ENCODE assay signal across 1 cellular context in the genomic region with DNA sequence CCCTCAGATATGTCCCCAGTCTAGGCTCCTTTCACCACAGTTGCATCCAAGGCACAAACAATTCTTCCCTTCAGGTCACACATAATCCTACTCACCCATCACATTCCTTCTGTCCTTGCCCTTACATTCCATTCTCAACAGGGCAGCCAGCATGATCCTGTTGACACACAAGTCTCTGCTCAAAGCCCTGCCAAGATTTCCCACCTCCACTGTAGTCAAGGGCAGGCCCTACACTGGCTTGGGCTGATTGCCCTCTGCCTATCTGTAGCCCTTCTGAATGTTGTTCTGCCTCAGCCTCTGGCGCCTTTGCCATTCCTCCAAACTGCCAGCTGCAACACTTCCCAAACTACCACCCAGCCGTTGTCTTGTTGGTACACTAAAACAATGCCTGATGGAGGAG.
TF ChIP-seq lines count a peak whose summit lies in the region.

No MANE protein-coding gene starts in this region.

TF ChIP-seq in WTC11, 78 proteins besides CTCF, POLR2A, EP300 and RAD21 (continued from another document):
- TF ChIP-seq, protein P1, sequence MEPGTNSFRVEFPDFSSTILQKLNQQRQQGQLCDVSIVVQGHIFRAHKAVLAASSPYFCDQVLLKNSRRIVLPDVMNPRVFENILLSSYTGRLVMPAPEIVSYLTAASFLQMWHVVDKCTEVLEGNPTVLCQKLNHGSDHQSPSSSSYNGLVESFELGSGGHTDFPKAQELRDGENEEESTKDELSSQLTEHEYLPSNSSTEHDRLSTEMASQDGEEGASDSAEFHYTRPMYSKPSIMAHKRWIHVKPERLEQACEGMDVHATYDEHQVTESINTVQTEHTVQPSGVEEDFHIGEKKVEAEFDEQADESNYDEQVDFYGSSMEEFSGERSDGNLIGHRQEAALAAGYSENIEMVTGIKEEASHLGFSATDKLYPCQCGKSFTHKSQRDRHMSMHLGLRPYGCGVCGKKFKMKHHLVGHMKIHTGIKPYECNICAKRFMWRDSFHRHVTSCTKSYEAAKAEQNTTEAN (CRISPR knock-in tag; IDR thresholded peaks at IDR 0.05): no peak
- no peak for TF ChIP-seq TEAD4 (CRISPR knock-in tag; IDR thresholded peaks at IDR 0.05)
- TF ChIP-seq, protein P2, sequence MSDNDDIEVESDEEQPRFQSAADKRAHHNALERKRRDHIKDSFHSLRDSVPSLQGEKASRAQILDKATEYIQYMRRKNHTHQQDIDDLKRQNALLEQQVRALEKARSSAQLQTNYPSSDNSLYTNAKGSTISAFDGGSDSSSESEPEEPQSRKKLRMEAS (CRISPR knock-in tag; IDR thresholded peaks at IDR 0.05): no peak
- TF ChIP-seq SOX15 (CRISPR knock-in tag; IDR thresholded peaks at IDR 0.05): no peak
- no peak for TF ChIP-seq NR3C1 (CRISPR knock-in tag; conservative IDR thresholded peaks at IDR 0.05; ENCODE audit: low read depth)
- no peak for TF ChIP-seq ZBTB21 (CRISPR knock-in tag; IDR thresholded peaks at IDR 0.05; ENCODE audit: borderline replicate concordance)
- TF ChIP-seq SMAD4 (CRISPR knock-in tag; IDR thresholded peaks at IDR 0.05): no peak
- TF ChIP-seq FOXP1 (CRISPR knock-in tag; IDR thresholded peaks at IDR 0.05; ENCODE audit: borderline replicate concordance): no peak
- TF ChIP-seq SMAD3 (CRISPR knock-in tag; IDR thresholded peaks at IDR 0.05; ENCODE audit: borderline replicate concordance): no peak
- TF ChIP-seq, protein P3, sequence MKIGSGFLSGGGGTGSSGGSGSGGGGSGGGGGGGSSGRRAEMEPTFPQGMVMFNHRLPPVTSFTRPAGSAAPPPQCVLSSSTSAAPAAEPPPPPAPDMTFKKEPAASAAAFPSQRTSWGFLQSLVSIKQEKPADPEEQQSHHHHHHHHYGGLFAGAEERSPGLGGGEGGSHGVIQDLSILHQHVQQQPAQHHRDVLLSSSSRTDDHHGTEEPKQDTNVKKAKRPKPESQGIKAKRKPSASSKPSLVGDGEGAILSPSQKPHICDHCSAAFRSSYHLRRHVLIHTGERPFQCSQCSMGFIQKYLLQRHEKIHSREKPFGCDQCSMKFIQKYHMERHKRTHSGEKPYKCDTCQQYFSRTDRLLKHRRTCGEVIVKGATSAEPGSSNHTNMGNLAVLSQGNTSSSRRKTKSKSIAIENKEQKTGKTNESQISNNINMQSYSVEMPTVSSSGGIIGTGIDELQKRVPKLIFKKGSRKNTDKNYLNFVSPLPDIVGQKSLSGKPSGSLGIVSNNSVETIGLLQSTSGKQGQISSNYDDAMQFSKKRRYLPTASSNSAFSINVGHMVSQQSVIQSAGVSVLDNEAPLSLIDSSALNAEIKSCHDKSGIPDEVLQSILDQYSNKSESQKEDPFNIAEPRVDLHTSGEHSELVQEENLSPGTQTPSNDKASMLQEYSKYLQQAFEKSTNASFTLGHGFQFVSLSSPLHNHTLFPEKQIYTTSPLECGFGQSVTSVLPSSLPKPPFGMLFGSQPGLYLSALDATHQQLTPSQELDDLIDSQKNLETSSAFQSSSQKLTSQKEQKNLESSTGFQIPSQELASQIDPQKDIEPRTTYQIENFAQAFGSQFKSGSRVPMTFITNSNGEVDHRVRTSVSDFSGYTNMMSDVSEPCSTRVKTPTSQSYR (CRISPR knock-in tag; IDR thresholded peaks at IDR 0.05): no peak
- TF ChIP-seq GRHL2 (CRISPR knock-in tag; IDR thresholded peaks at IDR 0.05; ENCODE audit: insufficient replicate concordance, severe bottlenecking): no peak
- no peak for TF ChIP-seq ZNF138 (CRISPR knock-in tag; conservative IDR thresholded peaks at IDR 0.05)
- TF ChIP-seq, protein P4, sequence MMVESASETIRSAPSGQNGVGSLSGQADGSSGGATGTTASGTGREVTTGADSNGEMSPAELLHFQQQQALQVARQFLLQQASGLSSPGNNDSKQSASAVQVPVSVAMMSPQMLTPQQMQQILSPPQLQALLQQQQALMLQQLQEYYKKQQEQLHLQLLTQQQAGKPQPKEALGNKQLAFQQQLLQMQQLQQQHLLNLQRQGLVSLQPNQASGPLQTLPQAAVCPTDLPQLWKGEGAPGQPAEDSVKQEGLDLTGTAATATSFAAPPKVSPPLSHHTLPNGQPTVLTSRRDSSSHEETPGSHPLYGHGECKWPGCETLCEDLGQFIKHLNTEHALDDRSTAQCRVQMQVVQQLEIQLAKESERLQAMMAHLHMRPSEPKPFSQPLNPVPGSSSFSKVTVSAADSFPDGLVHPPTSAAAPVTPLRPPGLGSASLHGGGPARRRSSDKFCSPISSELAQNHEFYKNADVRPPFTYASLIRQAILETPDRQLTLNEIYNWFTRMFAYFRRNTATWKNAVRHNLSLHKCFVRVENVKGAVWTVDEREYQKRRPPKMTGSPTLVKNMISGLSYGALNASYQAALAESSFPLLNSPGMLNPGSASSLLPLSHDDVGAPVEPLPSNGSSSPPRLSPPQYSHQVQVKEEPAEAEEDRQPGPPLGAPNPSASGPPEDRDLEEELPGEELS (CRISPR knock-in tag; IDR thresholded peaks at IDR 0.05): no peak
- no peak for TF ChIP-seq CREM (CRISPR knock-in tag; IDR thresholded peaks at IDR 0.05)
